Comparison of ENCODE assay signal across 1 cellular context in genomic region chr5:177302354-177303110, GRCh38.
A peak's percentile ranks its signal among the peaks of the same experiment; 100 is the strongest.
TF ChIP-seq lines count a peak whose summit lies in the region.

No MANE protein-coding gene starts in this region.

TF ChIP-seq in HepG2, 621 proteins besides CTCF, POLR2A, EP300 and RAD21:
- no peak for TF ChIP-seq ZNF337 (CRISPR knock-in tag; IDR thresholded peaks at IDR 0.05; ENCODE audit: borderline replicate concordance, low read depth)
- no peak for TF ChIP-seq FOXC1 (CRISPR knock-in tag; IDR thresholded peaks at IDR 0.05; ENCODE audit: borderline replicate concordance)
- 0 out of 2 replicates have a peak, but pooled peaks have one; percentile 16 for TF ChIP-seq ZNF747 (CRISPR knock-in tag; IDR thresholded peaks at IDR 0.05; ENCODE audit: borderline replicate concordance)
- no peak for TF ChIP-seq ZFP36L1 (CRISPR knock-in tag; IDR thresholded peaks at IDR 0.05)
- TF ChIP-seq IKZF4 (CRISPR knock-in tag; IDR thresholded peaks at IDR 0.05; ENCODE audit: borderline replicate concordance, low read depth, not compliant biosample characterization), result no peak
- TF ChIP-seq ZBTB38 (CRISPR knock-in tag; IDR thresholded peaks at IDR 0.05), result peak; percentile 71; the same call in 1 of the 2 replicates
- no peak for TF ChIP-seq SOX13 (IDR thresholded peaks at IDR 0.05)
- TF ChIP-seq SOX13 (CRISPR knock-in tag; conservative IDR thresholded peaks at IDR 0.05 in 1 of 2, IDR thresholded peaks at IDR 0.05 in 1 of 2), result no peak
- 0 out of 2 replicates have a peak, but pooled peaks have one; percentile 25 for TF ChIP-seq SIN3A (IDR thresholded peaks at IDR 0.05; ENCODE audit: borderline replicate concordance, low read depth, low read length)
- TF ChIP-seq ZNF503 (CRISPR knock-in tag; IDR thresholded peaks at IDR 0.05), result no peak
- TF ChIP-seq PAF1 (CRISPR knock-in tag; IDR thresholded peaks at IDR 0.05), result no peak
- TF ChIP-seq GFI1 (CRISPR knock-in tag; IDR thresholded peaks at IDR 0.05; ENCODE audit: borderline replicate concordance), result no peak
